35 cellular contexts compared by ENCODE assay signal in genomic region chr2:221135699-221136098, GRCh38.
"Had no signal": no experiment of that assay in that cellular context is flagged by ENCODE, and none has a peak within 500 bp of the region (broad histone marks: within the 10 kb centered on the region; RNA-seq: fewer than 3 reads in every experiment).

No MANE protein-coding gene starts in this region.

- H3K4me3 Mint-ChIP-seq: activated B cell treated with CpG ODN at 0.5 μM for 24 hours; activated CD8-positive, alpha-beta T cell treated with anti-CD3 and anti-CD28 coated beads for 36 hours; activated naive CD8-positive, alpha-beta T cell; activated T-cell treated with anti-CD3 and anti-CD28 coated beads, Interleukin-2, amount 50 U/mL, for 4 hours; activated T-helper 17 cell treated with anti-CD3 and anti-CD28 coated beads, Interleukin-2, amount 50 U/mL, for 72 hours; central memory CD8-positive, alpha-beta T cell; dendritic cell treated with granulocyte-macrophage colony-stimulating factor and Interleukin-4, amounts not matched to agents 40 ng/mL and 50 ng/mL, for 4 days; endodermal cell; T-helper 17 cell; T-helper 2 cell treated with Interferon-gamma antibody and Interleukin-4, amounts not matched to agents 5 μg/mL and 100 μg/mL, for 36 hours had no signal

- H3K9me3 Mint-ChIP-seq: activated B cell treated with CpG ODN at 0.5 μM for 24 hours; activated CD8-positive, alpha-beta T cell treated with anti-CD3 and anti-CD28 coated beads for 36 hours; activated T-cell treated with anti-CD3 and anti-CD28 coated beads, Interleukin-2, amount 50 U/mL, for 4 hours; activated T-helper 17 cell treated with anti-CD3 and anti-CD28 coated beads, Interleukin-2, amount 50 U/mL, for 72 hours; central memory CD8-positive, alpha-beta T cell; dendritic cell treated with granulocyte-macrophage colony-stimulating factor and Interleukin-4, amounts not matched to agents 40 ng/mL and 50 ng/mL, for 4 days; endodermal cell; T-helper 2 cell treated with Interferon-gamma antibody and Interleukin-4, amounts not matched to agents 5 μg/mL and 100 μg/mL, for 36 hours had no signal

- H3K4me3 ChIP-seq: coronary artery, dorsolateral prefrontal cortex, esophagus muscularis mucosa, gastrocnemius medialis, heart left ventricle had no signal

- H3K27ac ChIP-seq: brain microvascular endothelial cell, coronary artery, dorsolateral prefrontal cortex, esophagus muscularis mucosa, foreskin keratinocyte, gastrocnemius medialis, heart left ventricle, WERI-Rb-1 had no signal

- H3K9me3 ChIP-seq: esophagus muscularis mucosa, gastrocnemius medialis, heart left ventricle had no signal

- FAIRE-seq: astrocyte, bronchial epithelial cell had no signal

- H3K4me1 Mint-ChIP-seq: activated T-helper 17 cell treated with anti-CD3 and anti-CD28 coated beads, Interleukin-2, amount 50 U/mL, for 72 hours; central memory CD8-positive, alpha-beta T cell; endodermal cell; T-helper 17 cell had no signal

- DNase-seq: activated B cell treated with CpG ODN at 0.5 μM for 24 hours; activated CD4-positive, alpha-beta T cell treated with anti-CD3 and anti-CD28 coated beads for 48 hours; activated CD4-positive, alpha-beta T cell treated with anti-CD3 and anti-CD28 coated beads, Interleukin-2, amount 50 U/mL, for 1 hour; activated CD4-positive, alpha-beta T cell treated with anti-CD3 and anti-CD28 coated beads, Interleukin-2, amount 50 U/mL, for 48 hours; activated CD8-positive, alpha-beta memory T cell treated with anti-CD3 and anti-CD28 coated beads for 24 hours; activated CD8-positive, alpha-beta T cell treated with anti-CD3 and anti-CD28 coated beads for 36 hours; activated effector memory CD4-positive, alpha-beta T cell treated with Interleukin-2 at 50 U/mL for 16 hours; activated gamma-delta T cell treated with Interleukin-2 at 50 U/mL for 16 hours; activated naive CD4-positive, alpha-beta T cell treated with anti-CD3 and anti-CD28 coated beads, Interleukin-2, amount 50 U/mL, for 16 hours; activated naive CD4-positive, alpha-beta T cell treated with Interleukin-2 at 50 U/mL for 16 hours; activated T-cell treated with anti-CD3 and anti-CD28 coated beads, Interleukin-2, amount 50 U/mL, for 4 hours; amniotic stem cell; anterior cingulate cortex; brain microvascular endothelial cell; dorsolateral prefrontal cortex; effector memory CD4-positive, alpha-beta T cell; endodermal cell; erythroblast; foreskin keratinocyte; gastrocnemius medialis; glutamatergic neuron; heart left ventricle; T-helper 17 cell; T1000; WERI-Rb-1 had no signal

- H3K27me3 Mint-ChIP-seq: activated B cell treated with CpG ODN at 0.5 μM for 24 hours; activated naive CD8-positive, alpha-beta T cell; activated T-helper 17 cell treated with anti-CD3 and anti-CD28 coated beads, Interleukin-2, amount 50 U/mL, for 72 hours; central memory CD8-positive, alpha-beta T cell; dendritic cell treated with granulocyte-macrophage colony-stimulating factor and Interleukin-4, amounts not matched to agents 40 ng/mL and 50 ng/mL, for 4 days; T-helper 17 cell had no signal

- H3K36me3 ChIP-seq: brain microvascular endothelial cell, esophagus muscularis mucosa, gastrocnemius medialis, heart left ventricle, WERI-Rb-1 had no signal

- H3K27me3 ChIP-seq: brain microvascular endothelial cell, dorsolateral prefrontal cortex, esophagus muscularis mucosa, foreskin keratinocyte, gastrocnemius medialis, heart left ventricle had no signal

- ATAC-seq: activated CD4-positive, CD25-positive, alpha-beta regulatory T cell treated with anti-CD3 and anti-CD28 coated beads, Interleukin-2, amount 50 U/mL, for 24 hours; activated CD8-positive, alpha-beta T cell treated with anti-CD3 and anti-CD28 coated beads for 36 hours; activated T-cell treated with anti-CD3 and anti-CD28 coated beads, Interleukin-2, amount 50 U/mL, for 4 hours; activated T-helper 17 cell treated with anti-CD3 and anti-CD28 coated beads, Interleukin-2, amount 50 U/mL, for 72 hours; foreskin keratinocyte; gastrocnemius medialis; heart left ventricle; T-helper 17 cell had no signal

- H3K4me1 ChIP-seq: foreskin keratinocyte, heart left ventricle had no signal

- H3K36me3 Mint-ChIP-seq: activated naive CD8-positive, alpha-beta T cell had no signal

- H3K27ac Mint-ChIP-seq: activated B cell treated with CpG ODN at 0.5 μM for 24 hours; activated CD8-positive, alpha-beta T cell treated with anti-CD3 and anti-CD28 coated beads for 36 hours; activated naive CD8-positive, alpha-beta T cell; activated T-helper 17 cell treated with anti-CD3 and anti-CD28 coated beads, Interleukin-2, amount 50 U/mL, for 72 hours; dendritic cell treated with granulocyte-macrophage colony-stimulating factor and Interleukin-4, amounts not matched to agents 40 ng/mL and 50 ng/mL, for 4 days; endodermal cell; T-helper 17 cell; T-helper 2 cell treated with Interferon-gamma antibody and Interleukin-4, amounts not matched to agents 5 μg/mL and 100 μg/mL, for 36 hours had no signal
